19 cellular contexts compared by ENCODE assay signal in the genomic region with DNA sequence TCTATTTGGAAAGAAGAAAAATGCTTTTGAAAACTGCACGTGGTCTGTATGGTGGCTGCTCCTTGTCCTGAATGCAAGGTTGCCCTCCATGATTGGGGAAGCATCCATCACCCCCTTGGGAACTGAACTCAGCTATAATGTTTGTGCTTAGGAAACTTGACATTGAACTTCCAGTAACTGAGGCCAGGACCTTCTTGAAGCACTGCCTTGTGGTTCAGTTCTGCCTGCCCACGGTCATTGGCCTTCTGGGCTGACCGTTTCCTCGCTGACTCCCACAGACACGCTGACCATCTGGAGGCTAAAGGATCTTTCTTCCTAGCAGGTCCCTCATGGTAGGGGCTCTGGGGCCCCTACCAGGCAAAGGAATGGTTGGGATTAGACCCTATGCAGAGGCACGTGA.
A peak's percentile ranks its signal among the peaks of the same experiment; 100 is the strongest.
DNase-seq lines count a peak whose midpoint lies in the region; ATAC-seq, FAIRE-seq and TF ChIP-seq lines count a peak whose summit lies in the region.
"Had no signal": no experiment of that assay in that cellular context is flagged by ENCODE, and none has a peak within 500 bp of the region (broad histone marks: within the 10 kb centered on the region; RNA-seq: fewer than 3 reads in every experiment).

No MANE protein-coding gene starts in this region.

- no peaks in the 10 kb centered on the region for H4K20me1 ChIP-seq in HepG2 (ENCODE audit: insufficient read depth, low read length)
- H4K20me1 ChIP-seq in neural cell (ENCODE audit: insufficient read depth): no peaks in the 10 kb centered on the region

- H2AFZ ChIP-seq in HepG2 (ENCODE audit: low read length): no peak overlapping the region
- H2AFZ ChIP-seq in neural cell (ENCODE audit: low read depth, low read length): no peak overlapping the region

- H3K4me2 ChIP-seq in HepG2 (ENCODE audit: low read depth, low read length) (no peak overlapping the region), neural cell (ENCODE audit: low read length) (peak overlapping the region; percentile 70)
- H3K4me2 ChIP-seq: A549 had no signal

- no peak overlapping the region for H3K4me3 Mint-ChIP-seq in T-helper 17 cell
- H3K4me3 Mint-ChIP-seq: H9 had no signal

- peaks cover 4% of the 10 kb centered on the region for H3K36me3 Mint-ChIP-seq in T-helper 17 cell (ENCODE audit: low read depth)

- peak overlapping the region; percentile 97 for H3K27ac Mint-ChIP-seq in T-helper 17 cell
- H3K27ac Mint-ChIP-seq: H9 had no signal

- H3K9me2 ChIP-seq in neural cell (ENCODE audit: insufficient read depth, low read length): no peaks in the 10 kb centered on the region

- H3K4me3 ChIP-seq in liver (ENCODE audit: low read depth in 1 of 3, low read length in 3 of 3) (no peak overlapping the region), HepG2 (replicated peaks in 1 of 3; ENCODE audit: insufficient read depth in 1 of 3, low read depth in 2 of 3, low read length in 3 of 3) (no peak overlapping the region), neural cell (ENCODE audit: low read length) (peak overlapping the region; percentile 47)
- H3K4me3 ChIP-seq: A549, K562 had no signal

- 88% methylated on average over 6 of the region's 6 CpGs for WGBS in liver
- WGBS in HepG2 (ENCODE audit: low lambda C conversion rate): 29% methylated on average over 6 of the region's 6 CpGs

- H3K79me2 ChIP-seq in HepG2 (ENCODE audit: insufficient read depth, low read length) (no peaks in the 10 kb centered on the region), neural cell (replicated peaks; ENCODE audit: insufficient read depth, low read length) (no peaks in the 10 kb centered on the region)

- H3K4me1 ChIP-seq in liver (ENCODE audit: control insufficient read depth in 4 of 4, insufficient read depth in 4 of 4, low read length in 3 of 4): peaks cover 0 to 6% (median 2%) of the 10 kb centered on the region in 4 donors
- H3K4me1 ChIP-seq in HepG2 (ENCODE audit: insufficient read depth, low read length): no peaks in the 10 kb centered on the region

- TF ChIP-seq CTCF in liver (IDR thresholded peaks at IDR 0.05; ENCODE audit: low read depth, low read length, missing input control): no peak
- no peak for TF ChIP-seq CTCF in HepG2 (CRISPR knock-in tag; IDR thresholded peaks at IDR 0.05)
- no peak for TF ChIP-seq CTCF in neural cell (IDR thresholded peaks at IDR 0.05; ENCODE audit: poor library complexity, severe bottlenecking)

- no TSS peak for BruUV-seq in HepG2 (replicated peaks; lab: Mats Ljungman, UMichigan)

- no peak for DNase-seq in HepG2 (ENCODE audit: low spot score)
- no peak for DNase-seq in T-helper 17 cell
- DNase-seq in hypothalamus (lab: John Stamatoyannopoulos, UW): no peak
- DNase-seq in central memory CD4-positive, alpha-beta T cell: no peak
- DNase-seq: C1 segment of cervical spinal cord; Caco-2; CD4-positive, CD25-positive, alpha-beta regulatory T cell; GDM1; H9; IMR-90 had no signal

- H3K27me3 Mint-ChIP-seq in T-helper 17 cell: no peaks in the 10 kb centered on the region

- H3K27me3 ChIP-seq in liver (ENCODE audit: control insufficient read depth in 4 of 4, insufficient read depth in 4 of 4, low read length in 3 of 4) (no peaks in the 10 kb centered on the region), HepG2 (ENCODE audit: control insufficient read depth in 1 of 2, insufficient read depth in 2 of 2, low read length in 2 of 2) (peaks cover 2% of the 10 kb centered on the region in 2 experiments; a peak in 2 of 5 replicates), neural cell (ENCODE audit: insufficient read depth, low read depth, low read length) (no peaks in the 10 kb centered on the region)

- H3K9ac ChIP-seq in liver (ENCODE audit: low read depth in 1 of 2, low read length in 2 of 2): no peak overlapping the region
- no peak overlapping the region for H3K9ac ChIP-seq in HepG2 (ENCODE audit: insufficient read depth, low read depth, low read length)
- H3K9ac ChIP-seq in neural cell (ENCODE audit: low read length): peak overlapping the region; percentile 52

- TF ChIP-seq POLR2A in HepG2 (IDR thresholded peaks at IDR 0.05; ENCODE audit: insufficient read depth in 1 of 2, low read depth in 2 of 2, low read length in 2 of 2): no peak

- TF ChIP-seq EP300 in HepG2 (IDR thresholded peaks at IDR 0.05; ENCODE audit: low read depth in 2 of 2, low read length in 2 of 2) (no peak), HepG2 (CRISPR knock-in tag; IDR thresholded peaks at IDR 0.05; ENCODE audit: borderline replicate concordance) (no peak), neural cell (conservative IDR thresholded peaks at IDR 0.05; ENCODE audit: poor library complexity, severe bottlenecking) (no peak)

- CTCF ChIA-PET in HepG2 (lab: Yijun Ruan, JAX; ENCODE audit: low intra/inter-chr PET ratio, low total read pairs): no interaction called here

- FAIRE-seq in HepG2 (lab: Jason Lieb, UNC): no peak
- FAIRE-seq: A549, D721Med, GM19239, H1, K562 had no signal

- H3F3A ChIP-seq in neural cell (ENCODE audit: insufficient read depth, low read length, poor library complexity, severe bottlenecking): peaks cover 5% of the 10 kb centered on the region

- no peaks in the 10 kb centered on the region for H3K9me3 ChIP-seq in liver (ENCODE audit: control insufficient read depth in 4 of 4, low read length in 3 of 4)
- no peaks in the 10 kb centered on the region for H3K9me3 ChIP-seq in HepG2 (ENCODE audit: low read length)
- H3K9me3 ChIP-seq in T-helper 17 cell (ENCODE audit: control insufficient read depth, low read length, poor library complexity, severe bottlenecking): no peaks in the 10 kb centered on the region
- no peaks in the 10 kb centered on the region for H3K9me3 ChIP-seq in neural cell (ENCODE audit: low read length)
- H3K9me3 ChIP-seq: Caco-2 had no signal

- in situ Hi-C loops in HepG2 (cut with HindIII; ENCODE audit: extremely low pct_ligation_motif_present, low pct_unique_long_range_greater_than_20kb): no loop called here

- H3K27ac ChIP-seq in liver (ENCODE audit: low read depth in 1 of 2, low read length in 2 of 2): peak overlapping the region in 1 of 2 donors; percentile 16
- H3K27ac ChIP-seq in HepG2 (ENCODE audit: extremely low read length, insufficient read depth, low read length): no peak overlapping the region
- H3K27ac ChIP-seq in neural cell (ENCODE audit: low read length): peak overlapping the region; percentile 79
- H3K27ac ChIP-seq: 22Rv1, A549 had no signal

- peaks cover 48% of the 10 kb centered on the region for H3K4me1 Mint-ChIP-seq in T-helper 17 cell
- H3K4me1 Mint-ChIP-seq: H9 had no signal

- TF ChIP-seq RAD21 in liver (IDR thresholded peaks at IDR 0.05): no peak
- no peak for TF ChIP-seq RAD21 in HepG2 (CRISPR knock-in tag; IDR thresholded peaks at IDR 0.05)
- TF ChIP-seq RAD21 in neural cell (conservative IDR thresholded peaks at IDR 0.05): no peak

- POLR2A ChIA-PET in HepG2 (lab: Yijun Ruan, JAX): no interaction called here

- intact Hi-C loops in HepG2 (cut with micrococcal nuclease; ENCODE audit: unreplicated experiment): loop anchor here (1.0 kb wide), 1 partner anchor 36 kb away; no protein-coding TSS in a partner anchor

- H3K36me3 ChIP-seq in liver (ENCODE audit: control insufficient read depth in 4 of 4, insufficient read depth in 3 of 4, low read depth in 1 of 4, low read length in 3 of 4) (no peaks in the 10 kb centered on the region), HepG2 (replicated peaks in 1 of 2; ENCODE audit: control insufficient read depth in 1 of 2, insufficient read depth in 2 of 2, low read length in 2 of 2) (no peaks in the 10 kb centered on the region), neural cell (ENCODE audit: insufficient read depth, low read length) (no peaks in the 10 kb centered on the region)

- ATAC-seq in HepG2: no peak
- ATAC-seq in T-helper 17 cell: no peak
- no peak for ATAC-seq in GM18520 (IDR thresholded peaks at IDR 0.05; ENCODE audit: unreplicated experiment)
- ATAC-seq: A549, K562 had no signal

TF ChIP-seq in liver, 16 proteins besides CTCF, POLR2A, EP300 and RAD21:
- TF ChIP-seq NR2F2 (IDR thresholded peaks at IDR 0.05) (peak; percentile 77), RXRA (IDR thresholded peaks at IDR 0.05) (peak; percentile 69 to 72), SP1 (IDR thresholded peaks at IDR 0.05) (peak; percentile 18), EGR1 (IDR thresholded peaks at IDR 0.05; ENCODE audit: low read depth in 2 of 2) (no peak), FOXA2 (IDR thresholded peaks at IDR 0.05) (no peak)

TF ChIP-seq in HepG2, 621 proteins besides CTCF, POLR2A, EP300 and RAD21:
- no peak for TF ChIP-seq ZNF660 (CRISPR knock-in tag; IDR thresholded peaks at IDR 0.05; ENCODE audit: borderline replicate concordance, low read depth)
- TF ChIP-seq ZNF292 (CRISPR knock-in tag; IDR thresholded peaks at IDR 0.05; ENCODE audit: borderline replicate concordance, low read depth): no peak
- no peak for TF ChIP-seq ZNF30 (CRISPR knock-in tag; IDR thresholded peaks at IDR 0.05)

TF ChIP-seq in neural cell, 6 proteins besides CTCF, POLR2A, EP300 and RAD21 (continues in another document):
- no peak for TF ChIP-seq MXI1 (conservative IDR thresholded peaks at IDR 0.05; ENCODE audit: poor library complexity, severe bottlenecking)
- TF ChIP-seq POLR2AphosphoS5 (IDR thresholded peaks at IDR 0.05): no peak
- TF ChIP-seq TAF1 (IDR thresholded peaks at IDR 0.05; ENCODE audit: low read depth): no peak
- TF ChIP-seq EZH2 (IDR thresholded peaks at IDR 0.05; ENCODE audit: borderline replicate concordance, insufficient read depth, low read length, poor library complexity, severe bottlenecking): no peak
- TF ChIP-seq SMC3 (conservative IDR thresholded peaks at IDR 0.05; ENCODE audit: poor library complexity): no peak
